ENCODE assay signal across 16 cellular contexts in genomic region chr15:62483817-62484216, GRCh38.
DNase-seq lines count a peak whose midpoint lies in the region; ATAC-seq and TF ChIP-seq lines count a peak whose summit lies in the region.
"Had no signal": no experiment of that assay in that cellular context is flagged by ENCODE, and none has a peak within 500 bp of the region (broad histone marks: within the 10 kb centered on the region; RNA-seq: fewer than 3 reads in every experiment).

No MANE protein-coding gene starts in this region.

- H3K9me3 Mint-ChIP-seq in brain, result peaks cover 0 to 3% (median 0%) of the 10 kb centered on the region in 5 experiments

- intact Hi-C loops in left colon (cut with DNase I, micrococcal nuclease) (no loop called here), transverse colon (cut with DNase I; ENCODE audit: low total_unique reads) (no loop called here)

- no peak for TF ChIP-seq EP300 in transverse colon (IDR thresholded peaks at IDR 0.05; ENCODE audit: low read depth)

- CTCF ChIA-PET in HEK293 (lab: Yijun Ruan, JAX), result interaction anchor here (0.6 to 1.5 kb wide), 2 partner anchors 14 to 15 kb away, joined by 4 to 5 read pairs; no protein-coding TSS in a partner anchor

- no peaks in the 10 kb centered on the region for H3K27me3 Mint-ChIP-seq in brain

- H3K36me3 Mint-ChIP-seq in brain, result no peaks in the 10 kb centered on the region

- no peak overlapping the region for H3K4me3 Mint-ChIP-seq in brain

- H3K4me1 Mint-ChIP-seq in brain, result peaks cover 41% of the 10 kb centered on the region

- TF ChIP-seq CTCF in HEK293 (tag by site-specific recombination; IDR thresholded peaks at IDR 0.05) (no peak), brain (conservative IDR thresholded peaks at IDR 0.05) (no peak), transverse colon (IDR thresholded peaks at IDR 0.05) (no peak)

- in situ Hi-C loops in transverse colon (cut with MboI; ENCODE audit: low pct_ligation_motif_present in 1 of 4, low pct_unique_long_range_greater_than_20kb in 1 of 4, low sequenced_read_pairs in 3 of 4), result no loop called here

- WGBS in transverse colon (ENCODE audit: low coverage in 1 of 2), 2 donors, result 48% methylated on average over 4 of the region's 4 CpGs; no CpG with 5 or more reads in 1 of the 2 donors

- POLR2A ChIA-PET in HEK293 (lab: Yijun Ruan, JAX), result no interaction called here

- peak overlapping the region in 3 of 5 experiments; percentile 7 to 80 (median 64) for H3K27ac Mint-ChIP-seq in brain

- H3K9me3 ChIP-seq in HEK293 (ENCODE audit: control insufficient read depth, insufficient read depth, low read depth, low read length) (no peaks in the 10 kb centered on the region), transverse colon (no peaks in the 10 kb centered on the region)
- H3K9me3 ChIP-seq: sigmoid colon had no signal

- H3K27ac ChIP-seq in HEK293 (ENCODE audit: extremely low read depth, low read depth, low read length) (no peak overlapping the region), transverse colon (peak overlapping the region in 1 of 4 donors; percentile 27)
- H3K27ac ChIP-seq: sigmoid colon had no signal

- no peaks in the 10 kb centered on the region for H3K4me1 ChIP-seq in HEK293 (ENCODE audit: control insufficient read depth, insufficient read depth, low read length)
- H3K4me1 ChIP-seq in transverse colon, result peaks cover 0 to 16% (median 8%) of the 10 kb centered on the region in 4 donors

- H3K27me3 ChIP-seq in transverse colon, result no peaks in the 10 kb centered on the region
- H3K27me3 ChIP-seq: sigmoid colon had no signal

- TF ChIP-seq POLR2A in transverse colon (IDR thresholded peaks at IDR 0.05), result no peak

- DNase-seq in left colon (peak in 1 of 2 donors; percentile 26), transverse colon (peak; percentile 56), GDM1 (lab: John Stamatoyannopoulos, UW) (no peak), EL (no peak)
- DNase-seq in stimulated activated naive CD4-positive, alpha-beta T cell (lab: John Stamatoyannopoulos, UW), result no peak
- DNase-seq: activated CD4-positive, CD25-positive, alpha-beta regulatory T cell; DMS79 treated with DMSO at 0.1 percent for 48 hours; KG1; NCI-H510A; sigmoid colon; stimulated activated CD4-positive, alpha-beta T cell treated with anti-CD3 and anti-CD28 coated beads, Interleukin-4, amount 100 ng/mL, for 1 hour; SW 1271 had no signal

- peak; percentile 96 for ATAC-seq in left colon
- ATAC-seq: HCT116 had no signal

- H3K36me3 ChIP-seq in HEK293 (ENCODE audit: control insufficient read depth in 2 of 2, insufficient read depth in 1 of 2, low read length in 2 of 2) (no peaks in the 10 kb centered on the region), transverse colon (no peaks in the 10 kb centered on the region)
- H3K36me3 ChIP-seq: sigmoid colon had no signal

- no peak overlapping the region for H3K4me3 ChIP-seq in HEK293 (ENCODE audit: low read depth, low read length)
- H3K4me3 ChIP-seq in transverse colon, result no peak overlapping the region
- H3K4me3 ChIP-seq: lung, sigmoid colon had no signal

TF ChIP-seq in HEK293, 187 proteins besides CTCF, POLR2A, EP300 and RAD21:
- peak; percentile 36; the same call in 1 of the 2 replicates for TF ChIP-seq KLF1 (tag by site-specific recombination; IDR thresholded peaks at IDR 0.05)
- TF ChIP-seq ZFP41 (tag by site-specific recombination; IDR thresholded peaks at IDR 0.05; ENCODE audit: borderline replicate concordance), result no peak
TF ChIP-seq in HEK293: peak in this region for 1.
